1 cellular context compared by ENCODE assay signal in genomic region chr5:154865466-154866184, GRCh38.
TF ChIP-seq lines count a peak whose summit lies in the region.

No MANE protein-coding gene starts in this region.

TF ChIP-seq in HepG2, 621 proteins besides CTCF, POLR2A, EP300 and RAD21:
- TF ChIP-seq JDP2 (CRISPR knock-in tag; IDR thresholded peaks at IDR 0.05; ENCODE audit: borderline replicate concordance) (no peak), LBX2 (CRISPR knock-in tag; IDR thresholded peaks at IDR 0.05; ENCODE audit: borderline replicate concordance) (no peak), ZBTB25 (CRISPR knock-in tag; IDR thresholded peaks at IDR 0.05) (no peak), BCL6 (CRISPR knock-in tag; IDR thresholded peaks at IDR 0.05) (peak; percentile 46), ZNF530 (CRISPR knock-in tag; IDR thresholded peaks at IDR 0.05; ENCODE audit: low read depth) (no peak), ZNF546 (CRISPR knock-in tag; conservative IDR thresholded peaks at IDR 0.05) (no peak), ARID5B (CRISPR knock-in tag; IDR thresholded peaks at IDR 0.05) (peak; percentile 37; the same call in 1 of the 2 replicates), ADNP (CRISPR knock-in tag; IDR thresholded peaks at IDR 0.05) (no peak), ARNT (IDR thresholded peaks at IDR 0.05) (no peak), GATAD2A (CRISPR knock-in tag; IDR thresholded peaks at IDR 0.05) (peak; percentile 23; the same call in 1 of the 2 replicates), SAP130 (CRISPR knock-in tag; IDR thresholded peaks at IDR 0.05; ENCODE audit: low read depth) (0 out of 2 replicates have a peak, but pooled peaks have one; percentile 14), SATB2 (CRISPR knock-in tag; IDR thresholded peaks at IDR 0.05) (no peak), NKX3-1 (CRISPR knock-in tag; IDR thresholded peaks at IDR 0.05) (0 out of 2 replicates have a peak, but pooled peaks have one; percentile 8), SOX5 (CRISPR knock-in tag; IDR thresholded peaks at IDR 0.05; ENCODE audit: borderline replicate concordance) (peak; percentile 21; the same call in 1 of the 2 replicates), ZNF720 (CRISPR knock-in tag; IDR thresholded peaks at IDR 0.05) (no peak), PPARG (CRISPR knock-in tag; conservative IDR thresholded peaks at IDR 0.05) (no peak), FOXO4 (CRISPR knock-in tag; conservative IDR thresholded peaks at IDR 0.05) (no peak), SMARCC2 (IDR thresholded peaks at IDR 0.05) (no peak), ZNF678 (CRISPR knock-in tag; IDR thresholded peaks at IDR 0.05) (no peak), TGIF2 (CRISPR knock-in tag; IDR thresholded peaks at IDR 0.05) (no peak), ZNF652 (CRISPR knock-in tag; IDR thresholded peaks at IDR 0.05; ENCODE audit: borderline replicate concordance, low read depth) (0 out of 2 replicates have a peak, but pooled peaks have one; percentile 22), SOX13 (IDR thresholded peaks at IDR 0.05) (no peak), SOX13 (CRISPR knock-in tag; conservative IDR thresholded peaks at IDR 0.05 in 1 of 2, IDR thresholded peaks at IDR 0.05 in 1 of 2) (peak in 1 of 2 experiments; percentile 67; a peak in 2 of 4 replicates), ATRX (CRISPR knock-in tag; IDR thresholded peaks at IDR 0.05; ENCODE audit: borderline replicate concordance) (no peak), ZNF792 (CRISPR knock-in tag; IDR thresholded peaks at IDR 0.05) (no peak), PAX8 (CRISPR knock-in tag; IDR thresholded peaks at IDR 0.05; ENCODE audit: borderline replicate concordance) (no peak), WIZ (CRISPR knock-in tag; IDR thresholded peaks at IDR 0.05) (no peak)
